In the genomic region with DNA sequence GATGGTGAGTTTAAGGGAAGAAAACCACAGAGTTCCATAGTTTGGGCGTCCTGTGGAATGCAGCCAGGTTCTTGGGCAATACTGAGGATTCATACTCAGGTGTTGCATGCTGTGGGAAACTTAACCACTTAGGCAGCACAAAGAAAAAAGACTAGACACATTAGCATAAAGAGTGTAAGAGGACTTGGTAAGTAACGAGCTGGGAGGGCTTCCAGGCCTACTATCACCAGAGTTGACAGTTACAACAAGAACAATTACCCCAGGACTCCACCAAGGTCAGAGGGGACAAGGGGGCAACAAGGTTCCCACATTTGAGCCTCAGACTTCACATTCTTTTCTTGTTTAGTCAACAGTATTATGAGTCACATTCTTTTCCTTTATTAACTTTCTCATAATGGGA, we compare ENCODE assay signal across 1 cellular context.
TF ChIP-seq lines count a peak whose summit lies in the region.

No MANE protein-coding gene starts in this region.

TF ChIP-seq in endothelial cell of umbilical vein, 7 proteins besides CTCF, POLR2A, EP300 and RAD21:
- TF ChIP-seq POLR2AphosphoS5 (IDR thresholded peaks at IDR 0.05; ENCODE audit: insufficient read depth, low read depth, low read length) (no peak), JUN (IDR thresholded peaks at IDR 0.05; ENCODE audit: borderline replicate concordance, insufficient read depth, insufficient read length, low read depth) (peak; percentile 60), FOS (IDR thresholded peaks at IDR 0.05; ENCODE audit: borderline replicate concordance, insufficient read depth, low read length) (peak; percentile 46)
